Comparison of ENCODE assay signal across 2 cellular contexts in genomic region chr1:114087495-114087894, GRCh38.
TF ChIP-seq lines count a peak whose summit lies in the region.

No MANE protein-coding gene starts in this region.

TF ChIP-seq in WTC11, 78 proteins besides CTCF, POLR2A, EP300 and RAD21:
- TF ChIP-seq HMGXB4 (CRISPR knock-in tag; IDR thresholded peaks at IDR 0.05) (no peak), STAT6 (CRISPR knock-in tag; conservative IDR thresholded peaks at IDR 0.05; ENCODE audit: low read depth) (no peak), FOXP1 (CRISPR knock-in tag; IDR thresholded peaks at IDR 0.05; ENCODE audit: borderline replicate concordance) (peak; percentile 26; the same call in 1 of the 2 replicates), NR1H2 (CRISPR knock-in tag; IDR thresholded peaks at IDR 0.05) (no peak), CBFB (CRISPR knock-in tag; IDR thresholded peaks at IDR 0.05; ENCODE audit: low read depth) (0 out of 2 replicates have a peak, but pooled peaks have one; percentile 22), ZNF281 (CRISPR knock-in tag; IDR thresholded peaks at IDR 0.05) (no peak), SMAD3 (CRISPR knock-in tag; IDR thresholded peaks at IDR 0.05; ENCODE audit: borderline replicate concordance) (no peak), ATF1 (CRISPR knock-in tag; IDR thresholded peaks at IDR 0.05) (no peak), ATF6 (CRISPR knock-in tag; IDR thresholded peaks at IDR 0.05) (no peak), TP53 (CRISPR knock-in tag; IDR thresholded peaks at IDR 0.05) (no peak), ZBTB21 (CRISPR knock-in tag; IDR thresholded peaks at IDR 0.05; ENCODE audit: borderline replicate concordance) (no peak)

TF ChIP-seq in HepG2, 621 proteins besides CTCF, POLR2A, EP300 and RAD21:
- no peak for TF ChIP-seq REST (IDR thresholded peaks at IDR 0.05; ENCODE audit: borderline replicate concordance in 1 of 2, low read depth in 1 of 2, low read length in 2 of 2)
- no peak for TF ChIP-seq IKZF1 (IDR thresholded peaks at IDR 0.05)
- TF ChIP-seq ZNF329 (CRISPR knock-in tag; IDR thresholded peaks at IDR 0.05; ENCODE audit: low read depth): no peak
- TF ChIP-seq ZNF121 (CRISPR knock-in tag; IDR thresholded peaks at IDR 0.05): no peak
- TF ChIP-seq KDM6A (CRISPR knock-in tag; IDR thresholded peaks at IDR 0.05; ENCODE audit: low read depth): no peak
- TF ChIP-seq ZNF629 (CRISPR knock-in tag; conservative IDR thresholded peaks at IDR 0.05): no peak
- TF ChIP-seq PTBP1 (IDR thresholded peaks at IDR 0.05; ENCODE audit: low read depth, low read length, poor library complexity, severe bottlenecking): no peak
- no peak for TF ChIP-seq ZNF598 (CRISPR knock-in tag; IDR thresholded peaks at IDR 0.05; ENCODE audit: borderline replicate concordance)
- no peak for TF ChIP-seq ZNF605 (CRISPR knock-in tag; IDR thresholded peaks at IDR 0.05)
TF ChIP-seq in HepG2: peak in this region for 0.
